ENCODE assay signal across 2 cellular contexts in the genomic region with DNA sequence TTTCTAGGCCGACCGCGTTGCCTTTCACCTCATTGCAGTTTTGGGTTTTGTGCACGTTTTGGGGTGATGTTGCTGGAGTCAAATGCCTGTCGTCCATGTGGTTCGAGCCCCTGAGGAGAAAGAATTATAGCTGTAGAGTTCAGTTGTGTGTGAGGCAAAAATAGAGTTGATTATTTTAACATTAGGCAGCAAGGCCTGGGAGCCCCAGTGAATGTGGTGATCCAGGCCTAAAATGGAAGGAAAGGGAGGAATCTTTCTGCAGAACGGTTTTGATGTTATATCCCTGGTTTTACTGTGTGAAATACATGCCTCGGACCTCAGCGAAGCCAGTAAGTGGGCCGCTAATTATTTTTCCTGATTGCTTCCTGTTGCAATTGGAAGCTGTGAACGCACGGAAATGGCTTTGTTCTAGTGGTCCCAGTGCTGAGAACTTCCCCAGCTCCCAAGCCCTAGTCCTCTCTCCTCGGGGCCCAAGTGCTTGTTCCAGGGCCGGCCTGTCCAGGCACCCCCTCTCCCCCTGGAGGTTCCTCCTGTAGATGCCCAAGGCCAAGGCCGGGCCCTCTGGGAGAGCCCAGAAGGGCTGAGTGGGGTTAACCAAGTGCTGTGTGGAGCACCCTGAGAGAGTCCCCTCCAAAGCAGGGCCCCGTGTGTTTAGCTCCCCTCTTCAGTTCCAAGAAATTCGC.
A peak's percentile ranks its signal among the peaks of the same experiment; 100 is the strongest.
TF ChIP-seq lines count a peak whose summit lies in the region.

No MANE protein-coding gene starts in this region.

TF ChIP-seq in A549, 52 proteins besides CTCF, POLR2A, EP300 and RAD21:
- 0 out of 2 replicates have a peak, but pooled peaks have one; percentile 27 for TF ChIP-seq HOXB5 (CRISPR knock-in tag; IDR thresholded peaks at IDR 0.05)
- no peak for TF ChIP-seq JUN (IDR thresholded peaks at IDR 0.05)

TF ChIP-seq in K562, 482 proteins besides CTCF, POLR2A, EP300 and RAD21 (continues in another document):
- no peak for TF ChIP-seq STAT5B (CRISPR knock-in tag; IDR thresholded peaks at IDR 0.05)
- TF ChIP-seq, protein P1, sequence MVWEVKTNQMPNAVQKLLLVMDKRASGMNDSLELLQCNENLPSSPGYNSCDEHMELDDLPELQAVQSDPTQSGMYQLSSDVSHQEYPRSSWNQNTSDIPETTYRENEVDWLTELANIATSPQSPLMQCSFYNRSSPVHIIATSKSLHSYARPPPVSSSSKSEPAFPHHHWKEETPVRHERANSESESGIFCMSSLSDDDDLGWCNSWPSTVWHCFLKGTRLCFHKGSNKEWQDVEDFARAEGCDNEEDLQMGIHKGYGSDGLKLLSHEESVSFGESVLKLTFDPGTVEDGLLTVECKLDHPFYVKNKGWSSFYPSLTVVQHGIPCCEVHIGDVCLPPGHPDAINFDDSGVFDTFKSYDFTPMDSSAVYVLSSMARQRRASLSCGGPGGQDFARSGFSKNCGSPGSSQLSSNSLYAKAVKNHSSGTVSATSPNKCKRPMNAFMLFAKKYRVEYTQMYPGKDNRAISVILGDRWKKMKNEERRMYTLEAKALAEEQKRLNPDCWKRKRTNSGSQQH (CRISPR knock-in tag; IDR thresholded peaks at IDR 0.05): no peak
- TF ChIP-seq ILF3 (IDR thresholded peaks at IDR 0.05; ENCODE audit: borderline replicate concordance): no peak
- no peak for TF ChIP-seq ZNF274 (IDR thresholded peaks at IDR 0.05; ENCODE audit: borderline replicate concordance, low read depth, low read length)
- TF ChIP-seq, protein P2, sequence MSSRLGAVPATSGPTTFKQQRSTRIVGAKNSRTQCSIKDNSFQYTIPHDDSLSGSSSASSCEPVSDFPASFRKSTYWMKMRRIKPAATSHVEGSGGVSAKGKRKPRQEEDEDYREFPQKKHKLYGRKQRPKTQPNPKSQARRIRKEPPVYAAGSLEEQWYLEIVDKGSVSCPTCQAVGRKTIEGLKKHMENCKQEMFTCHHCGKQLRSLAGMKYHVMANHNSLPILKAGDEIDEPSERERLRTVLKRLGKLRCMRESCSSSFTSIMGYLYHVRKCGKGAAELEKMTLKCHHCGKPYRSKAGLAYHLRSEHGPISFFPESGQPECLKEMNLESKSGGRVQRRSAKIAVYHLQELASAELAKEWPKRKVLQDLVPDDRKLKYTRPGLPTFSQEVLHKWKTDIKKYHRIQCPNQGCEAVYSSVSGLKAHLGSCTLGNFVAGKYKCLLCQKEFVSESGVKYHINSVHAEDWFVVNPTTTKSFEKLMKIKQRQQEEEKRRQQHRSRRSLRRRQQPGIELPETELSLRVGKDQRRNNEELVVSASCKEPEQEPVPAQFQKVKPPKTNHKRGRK (tag; IDR thresholded peaks at IDR 0.05): no peak
- TF ChIP-seq ZNF140 (CRISPR knock-in tag; IDR thresholded peaks at IDR 0.05): no peak
- TF ChIP-seq ZBTB17 (CRISPR knock-in tag; IDR thresholded peaks at IDR 0.05): no peak
- no peak for TF ChIP-seq ZFP36 (IDR thresholded peaks at IDR 0.05; ENCODE audit: low read depth, low read length, partially characterized antibody)
- TF ChIP-seq, protein P3, sequence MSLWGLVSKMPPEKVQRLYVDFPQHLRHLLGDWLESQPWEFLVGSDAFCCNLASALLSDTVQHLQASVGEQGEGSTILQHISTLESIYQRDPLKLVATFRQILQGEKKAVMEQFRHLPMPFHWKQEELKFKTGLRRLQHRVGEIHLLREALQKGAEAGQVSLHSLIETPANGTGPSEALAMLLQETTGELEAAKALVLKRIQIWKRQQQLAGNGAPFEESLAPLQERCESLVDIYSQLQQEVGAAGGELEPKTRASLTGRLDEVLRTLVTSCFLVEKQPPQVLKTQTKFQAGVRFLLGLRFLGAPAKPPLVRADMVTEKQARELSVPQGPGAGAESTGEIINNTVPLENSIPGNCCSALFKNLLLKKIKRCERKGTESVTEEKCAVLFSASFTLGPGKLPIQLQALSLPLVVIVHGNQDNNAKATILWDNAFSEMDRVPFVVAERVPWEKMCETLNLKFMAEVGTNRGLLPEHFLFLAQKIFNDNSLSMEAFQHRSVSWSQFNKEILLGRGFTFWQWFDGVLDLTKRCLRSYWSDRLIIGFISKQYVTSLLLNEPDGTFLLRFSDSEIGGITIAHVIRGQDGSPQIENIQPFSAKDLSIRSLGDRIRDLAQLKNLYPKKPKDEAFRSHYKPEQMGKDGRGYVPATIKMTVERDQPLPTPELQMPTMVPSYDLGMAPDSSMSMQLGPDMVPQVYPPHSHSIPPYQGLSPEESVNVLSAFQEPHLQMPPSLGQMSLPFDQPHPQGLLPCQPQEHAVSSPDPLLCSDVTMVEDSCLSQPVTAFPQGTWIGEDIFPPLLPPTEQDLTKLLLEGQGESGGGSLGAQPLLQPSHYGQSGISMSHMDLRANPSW (CRISPR knock-in tag; IDR thresholded peaks at IDR 0.05): no peak
- TF ChIP-seq SP1 (CRISPR knock-in tag; IDR thresholded peaks at IDR 0.05): 0 out of 2 replicates have a peak, but pooled peaks have one; percentile 30
- TF ChIP-seq, protein P4, sequence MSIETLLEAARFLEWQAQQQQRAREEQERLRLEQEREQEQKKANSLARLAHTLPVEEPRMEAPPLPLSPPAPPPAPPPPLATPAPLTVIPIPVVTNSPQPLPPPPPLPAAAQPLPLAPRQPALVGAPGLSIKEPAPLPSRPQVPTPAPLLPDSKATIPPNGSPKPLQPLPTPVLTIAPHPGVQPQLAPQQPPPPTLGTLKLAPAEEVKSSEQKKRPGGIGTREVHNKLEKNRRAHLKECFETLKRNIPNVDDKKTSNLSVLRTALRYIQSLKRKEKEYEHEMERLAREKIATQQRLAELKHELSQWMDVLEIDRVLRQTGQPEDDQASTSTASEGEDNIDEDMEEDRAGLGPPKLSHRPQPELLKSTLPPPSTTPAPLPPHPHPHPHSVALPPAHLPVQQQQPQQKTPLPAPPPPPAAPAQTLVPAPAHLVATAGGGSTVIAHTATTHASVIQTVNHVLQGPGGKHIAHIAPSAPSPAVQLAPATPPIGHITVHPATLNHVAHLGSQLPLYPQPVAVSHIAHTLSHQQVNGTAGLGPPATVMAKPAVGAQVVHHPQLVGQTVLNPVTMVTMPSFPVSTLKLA (conservative IDR thresholded peaks at IDR 0.05): no peak
- TF ChIP-seq, protein P5, sequence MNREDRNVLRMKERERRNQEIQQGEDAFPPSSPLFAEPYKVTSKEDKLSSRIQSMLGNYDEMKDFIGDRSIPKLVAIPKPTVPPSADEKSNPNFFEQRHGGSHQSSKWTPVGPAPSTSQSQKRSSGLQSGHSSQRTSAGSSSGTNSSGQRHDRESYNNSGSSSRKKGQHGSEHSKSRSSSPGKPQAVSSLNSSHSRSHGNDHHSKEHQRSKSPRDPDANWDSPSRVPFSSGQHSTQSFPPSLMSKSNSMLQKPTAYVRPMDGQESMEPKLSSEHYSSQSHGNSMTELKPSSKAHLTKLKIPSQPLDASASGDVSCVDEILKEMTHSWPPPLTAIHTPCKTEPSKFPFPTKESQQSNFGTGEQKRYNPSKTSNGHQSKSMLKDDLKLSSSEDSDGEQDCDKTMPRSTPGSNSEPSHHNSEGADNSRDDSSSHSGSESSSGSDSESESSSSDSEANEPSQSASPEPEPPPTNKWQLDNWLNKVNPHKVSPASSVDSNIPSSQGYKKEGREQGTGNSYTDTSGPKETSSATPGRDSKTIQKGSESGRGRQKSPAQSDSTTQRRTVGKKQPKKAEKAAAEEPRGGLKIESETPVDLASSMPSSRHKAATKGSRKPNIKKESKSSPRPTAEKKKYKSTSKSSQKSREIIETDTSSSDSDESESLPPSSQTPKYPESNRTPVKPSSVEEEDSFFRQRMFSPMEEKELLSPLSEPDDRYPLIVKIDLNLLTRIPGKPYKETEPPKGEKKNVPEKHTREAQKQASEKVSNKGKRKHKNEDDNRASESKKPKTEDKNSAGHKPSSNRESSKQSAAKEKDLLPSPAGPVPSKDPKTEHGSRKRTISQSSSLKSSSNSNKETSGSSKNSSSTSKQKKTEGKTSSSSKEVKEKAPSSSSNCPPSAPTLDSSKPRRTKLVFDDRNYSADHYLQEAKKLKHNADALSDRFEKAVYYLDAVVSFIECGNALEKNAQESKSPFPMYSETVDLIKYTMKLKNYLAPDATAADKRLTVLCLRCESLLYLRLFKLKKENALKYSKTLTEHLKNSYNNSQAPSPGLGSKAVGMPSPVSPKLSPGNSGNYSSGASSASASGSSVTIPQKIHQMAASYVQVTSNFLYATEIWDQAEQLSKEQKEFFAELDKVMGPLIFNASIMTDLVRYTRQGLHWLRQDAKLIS (CRISPR knock-in tag; IDR thresholded peaks at IDR 0.05): no peak
- TF ChIP-seq, protein P6, sequence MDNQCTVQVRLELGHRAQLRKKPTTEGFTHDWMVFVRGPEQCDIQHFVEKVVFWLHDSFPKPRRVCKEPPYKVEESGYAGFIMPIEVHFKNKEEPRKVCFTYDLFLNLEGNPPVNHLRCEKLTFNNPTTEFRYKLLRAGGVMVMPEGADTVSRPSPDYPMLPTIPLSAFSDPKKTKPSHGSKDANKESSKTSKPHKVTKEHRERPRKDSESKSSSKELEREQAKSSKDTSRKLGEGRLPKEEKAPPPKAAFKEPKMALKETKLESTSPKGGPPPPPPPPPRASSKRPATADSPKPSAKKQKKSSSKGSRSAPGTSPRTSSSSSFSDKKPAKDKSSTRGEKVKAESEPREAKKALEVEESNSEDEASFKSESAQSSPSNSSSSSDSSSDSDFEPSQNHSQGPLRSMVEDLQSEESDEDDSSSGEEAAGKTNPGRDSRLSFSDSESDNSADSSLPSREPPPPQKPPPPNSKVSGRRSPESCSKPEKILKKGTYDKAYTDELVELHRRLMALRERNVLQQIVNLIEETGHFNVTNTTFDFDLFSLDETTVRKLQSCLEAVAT (IDR thresholded peaks at IDR 0.05): peak in 1 of 2 experiments; percentile 14; a peak in 1 of 4 replicates
- no peak for TF ChIP-seq GTF2F1 (IDR thresholded peaks at IDR 0.05; ENCODE audit: low read depth, low read length)
- TF ChIP-seq TEAD4 (IDR thresholded peaks at IDR 0.05; ENCODE audit: low read length): no peak
- no peak for TF ChIP-seq TEAD4 (CRISPR knock-in tag; IDR thresholded peaks at IDR 0.05; ENCODE audit: borderline replicate concordance)
- TF ChIP-seq, protein P7, sequence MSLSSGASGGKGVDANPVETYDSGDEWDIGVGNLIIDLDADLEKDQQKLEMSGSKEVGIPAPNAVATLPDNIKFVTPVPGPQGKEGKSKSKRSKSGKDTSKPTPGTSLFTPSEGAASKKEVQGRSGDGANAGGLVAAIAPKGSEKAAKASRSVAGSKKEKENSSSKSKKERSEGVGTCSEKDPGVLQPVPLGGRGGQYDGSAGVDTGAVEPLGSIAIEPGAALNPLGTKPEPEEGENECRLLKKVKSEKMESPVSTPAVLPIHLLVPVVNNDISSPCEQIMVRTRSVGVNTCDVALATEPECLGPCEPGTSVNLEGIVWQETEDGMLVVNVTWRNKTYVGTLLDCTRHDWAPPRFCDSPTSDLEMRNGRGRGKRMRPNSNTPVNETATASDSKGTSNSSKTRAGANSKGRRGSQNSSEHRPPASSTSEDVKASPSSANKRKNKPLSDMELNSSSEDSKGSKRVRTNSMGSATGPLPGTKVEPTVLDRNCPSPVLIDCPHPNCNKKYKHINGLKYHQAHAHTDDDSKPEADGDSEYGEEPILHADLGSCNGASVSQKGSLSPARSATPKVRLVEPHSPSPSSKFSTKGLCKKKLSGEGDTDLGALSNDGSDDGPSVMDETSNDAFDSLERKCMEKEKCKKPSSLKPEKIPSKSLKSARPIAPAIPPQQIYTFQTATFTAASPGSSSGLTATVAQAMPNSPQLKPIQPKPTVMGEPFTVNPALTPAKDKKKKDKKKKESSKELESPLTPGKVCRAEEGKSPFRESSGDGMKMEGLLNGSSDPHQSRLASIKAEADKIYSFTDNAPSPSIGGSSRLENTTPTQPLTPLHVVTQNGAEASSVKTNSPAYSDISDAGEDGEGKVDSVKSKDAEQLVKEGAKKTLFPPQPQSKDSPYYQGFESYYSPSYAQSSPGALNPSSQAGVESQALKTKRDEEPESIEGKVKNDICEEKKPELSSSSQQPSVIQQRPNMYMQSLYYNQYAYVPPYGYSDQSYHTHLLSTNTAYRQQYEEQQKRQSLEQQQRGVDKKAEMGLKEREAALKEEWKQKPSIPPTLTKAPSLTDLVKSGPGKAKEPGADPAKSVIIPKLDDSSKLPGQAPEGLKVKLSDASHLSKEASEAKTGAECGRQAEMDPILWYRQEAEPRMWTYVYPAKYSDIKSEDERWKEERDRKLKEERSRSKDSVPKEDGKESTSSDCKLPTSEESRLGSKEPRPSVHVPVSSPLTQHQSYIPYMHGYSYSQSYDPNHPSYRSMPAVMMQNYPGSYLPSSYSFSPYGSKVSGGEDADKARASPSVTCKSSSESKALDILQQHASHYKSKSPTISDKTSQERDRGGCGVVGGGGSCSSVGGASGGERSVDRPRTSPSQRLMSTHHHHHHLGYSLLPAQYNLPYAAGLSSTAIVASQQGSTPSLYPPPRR (CRISPR knock-in tag; IDR thresholded peaks at IDR 0.05; ENCODE audit: borderline replicate concordance): no peak
- no peak for TF ChIP-seq PHF20 (IDR thresholded peaks at IDR 0.05; ENCODE audit: partially characterized antibody)
- no peak for TF ChIP-seq IRF2 (CRISPR knock-in tag; IDR thresholded peaks at IDR 0.05)
- TF ChIP-seq FIP1L1 (IDR thresholded peaks at IDR 0.05; ENCODE audit: low read depth, low read length, poor library complexity, severe bottlenecking): no peak
- no peak for TF ChIP-seq HDAC1 (IDR thresholded peaks at IDR 0.05)
- TF ChIP-seq RBM15 (IDR thresholded peaks at IDR 0.05; ENCODE audit: insufficient read depth, low read length): no peak
- no peak for TF ChIP-seq LARP7 (IDR thresholded peaks at IDR 0.05)
- no peak for TF ChIP-seq CC2D1A (IDR thresholded peaks at IDR 0.05)
- TF ChIP-seq, protein P8, sequence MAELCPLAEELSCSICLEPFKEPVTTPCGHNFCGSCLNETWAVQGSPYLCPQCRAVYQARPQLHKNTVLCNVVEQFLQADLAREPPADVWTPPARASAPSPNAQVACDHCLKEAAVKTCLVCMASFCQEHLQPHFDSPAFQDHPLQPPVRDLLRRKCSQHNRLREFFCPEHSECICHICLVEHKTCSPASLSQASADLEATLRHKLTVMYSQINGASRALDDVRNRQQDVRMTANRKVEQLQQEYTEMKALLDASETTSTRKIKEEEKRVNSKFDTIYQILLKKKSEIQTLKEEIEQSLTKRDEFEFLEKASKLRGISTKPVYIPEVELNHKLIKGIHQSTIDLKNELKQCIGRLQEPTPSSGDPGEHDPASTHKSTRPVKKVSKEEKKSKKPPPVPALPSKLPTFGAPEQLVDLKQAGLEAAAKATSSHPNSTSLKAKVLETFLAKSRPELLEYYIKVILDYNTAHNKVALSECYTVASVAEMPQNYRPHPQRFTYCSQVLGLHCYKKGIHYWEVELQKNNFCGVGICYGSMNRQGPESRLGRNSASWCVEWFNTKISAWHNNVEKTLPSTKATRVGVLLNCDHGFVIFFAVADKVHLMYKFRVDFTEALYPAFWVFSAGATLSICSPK (IDR thresholded peaks at IDR 0.05; ENCODE audit: borderline replicate concordance): no peak
- no peak for TF ChIP-seq GTF2A2 (tag; IDR thresholded peaks at IDR 0.05)
- TF ChIP-seq C11orf30 (IDR thresholded peaks at IDR 0.05; ENCODE audit: low read depth): no peak
- TF ChIP-seq, protein P9, sequence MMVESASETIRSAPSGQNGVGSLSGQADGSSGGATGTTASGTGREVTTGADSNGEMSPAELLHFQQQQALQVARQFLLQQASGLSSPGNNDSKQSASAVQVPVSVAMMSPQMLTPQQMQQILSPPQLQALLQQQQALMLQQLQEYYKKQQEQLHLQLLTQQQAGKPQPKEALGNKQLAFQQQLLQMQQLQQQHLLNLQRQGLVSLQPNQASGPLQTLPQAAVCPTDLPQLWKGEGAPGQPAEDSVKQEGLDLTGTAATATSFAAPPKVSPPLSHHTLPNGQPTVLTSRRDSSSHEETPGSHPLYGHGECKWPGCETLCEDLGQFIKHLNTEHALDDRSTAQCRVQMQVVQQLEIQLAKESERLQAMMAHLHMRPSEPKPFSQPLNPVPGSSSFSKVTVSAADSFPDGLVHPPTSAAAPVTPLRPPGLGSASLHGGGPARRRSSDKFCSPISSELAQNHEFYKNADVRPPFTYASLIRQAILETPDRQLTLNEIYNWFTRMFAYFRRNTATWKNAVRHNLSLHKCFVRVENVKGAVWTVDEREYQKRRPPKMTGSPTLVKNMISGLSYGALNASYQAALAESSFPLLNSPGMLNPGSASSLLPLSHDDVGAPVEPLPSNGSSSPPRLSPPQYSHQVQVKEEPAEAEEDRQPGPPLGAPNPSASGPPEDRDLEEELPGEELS (CRISPR knock-in tag; IDR thresholded peaks at IDR 0.05; ENCODE audit: borderline replicate concordance): 0 out of 2 replicates have a peak, but pooled peaks have one; percentile 22
